In genomic region chr13:102195566-102196462, GRCh38 we compare ENCODE assay signal across 19 cellular contexts.
DNase-seq lines count a peak whose midpoint lies in the region; ATAC-seq and TF ChIP-seq lines count a peak whose summit lies in the region.
"Had no signal": no experiment of that assay in that cellular context is flagged by ENCODE, and none has a peak within 500 bp of the region (broad histone marks: within the 10 kb centered on the region; RNA-seq: fewer than 3 reads in every experiment).

No MANE protein-coding gene starts in this region.

- 63% methylated on average over 4 of the region's 4 CpGs for WGBS in right lobe of liver (ENCODE audit: insufficient coverage, low coverage, low lambda C conversion rate, missing lambda C conversion rate)

- H3K4me1 Mint-ChIP-seq in nephron progenitor cell = no peaks in the 10 kb centered on the region
- H3K4me1 Mint-ChIP-seq: activated CD4-positive, alpha-beta T cell treated with anti-CD3 and anti-CD28 coated beads, Interleukin-2, amount 10 ng/mL, durations not matched to agents 24 days and 14 days; activated naive CD4-positive, alpha-beta T cell treated with anti-CD3 and anti-CD28 coated beads, Interleukin-2, amount 50 U/mL, for 24 hours; naive B cell had no signal

- no peak overlapping the region for H3K27ac Mint-ChIP-seq in nephron progenitor cell
- H3K27ac Mint-ChIP-seq: activated CD4-positive, alpha-beta T cell treated with anti-CD3 and anti-CD28 coated beads, Interleukin-2, amount 10 ng/mL, durations not matched to agents 24 days and 14 days; activated naive CD4-positive, alpha-beta T cell treated with anti-CD3 and anti-CD28 coated beads, Interleukin-2, amount 50 U/mL, for 24 hours; naive B cell had no signal

- H3K36me3 Mint-ChIP-seq in nephron progenitor cell (ENCODE audit: low read depth) = no peaks in the 10 kb centered on the region
- H3K36me3 Mint-ChIP-seq: activated naive CD4-positive, alpha-beta T cell treated with anti-CD3 and anti-CD28 coated beads, Interleukin-2, amount 50 U/mL, for 24 hours; naive B cell had no signal

- peaks cover 7% of the 10 kb centered on the region for H3K27me3 Mint-ChIP-seq in nephron progenitor cell (ENCODE audit: low read depth, poor library complexity)
- H3K27me3 Mint-ChIP-seq: activated CD4-positive, alpha-beta T cell treated with anti-CD3 and anti-CD28 coated beads, Interleukin-2, amount 10 ng/mL, durations not matched to agents 24 days and 14 days; central memory CD8-positive, alpha-beta T cell had no signal

- H3K4me1 ChIP-seq in foreskin keratinocyte (peaks cover 31% of the 10 kb centered on the region), right lobe of liver (peaks cover 0 to 19% (median 8%) of the 10 kb centered on the region in 4 donors)
- H3K4me1 ChIP-seq: left lung, thyroid gland had no signal

- H3K9me3 Mint-ChIP-seq in nephron progenitor cell = peaks cover 6% of the 10 kb centered on the region
- H3K9me3 Mint-ChIP-seq: activated CD4-positive, alpha-beta T cell treated with anti-CD3 and anti-CD28 coated beads, Interleukin-2, amount 10 ng/mL, durations not matched to agents 24 days and 14 days; activated naive CD4-positive, alpha-beta T cell treated with anti-CD3 and anti-CD28 coated beads, Interleukin-2, amount 50 U/mL, for 24 hours had no signal

- no peak overlapping the region for H3K4me3 ChIP-seq in right lobe of liver
- H3K4me3 ChIP-seq: left lung, thyroid gland had no signal

- ATAC-seq in foreskin keratinocyte = peak; percentile 20
- no peak for ATAC-seq in right lobe of liver
- ATAC-seq in GM21825 (IDR thresholded peaks at IDR 0.05; ENCODE audit: unreplicated experiment) = no peak
- ATAC-seq: left lung had no signal

- TF ChIP-seq CTCF in foreskin keratinocyte (conservative IDR thresholded peaks at IDR 0.05) = no peak
- no peak for TF ChIP-seq CTCF in nephron progenitor cell (IDR thresholded peaks at IDR 0.05)
- TF ChIP-seq CTCF in right lobe of liver (IDR thresholded peaks at IDR 0.05) = no peak

- intact Hi-C loops in right lobe of liver (cut with DNase I) = loop anchor here in 1 of 2 donors (10.0 kb wide), 1 partner anchor 259 kb away; no protein-coding TSS in a partner anchor

- H3K9me3 ChIP-seq in right lobe of liver = no peaks in the 10 kb centered on the region
- H3K9me3 ChIP-seq: left lung, thyroid gland had no signal

- TF ChIP-seq POLR2A in right lobe of liver (IDR thresholded peaks at IDR 0.05) = no peak

- no peak overlapping the region for H3K27ac ChIP-seq in foreskin keratinocyte
- H3K27ac ChIP-seq in right lobe of liver = no peak overlapping the region
- H3K27ac ChIP-seq: left lung, thyroid gland had no signal

- H3K36me3 ChIP-seq in right lobe of liver = no peaks in the 10 kb centered on the region
- H3K36me3 ChIP-seq: left lung, thyroid gland had no signal

- H3K27me3 ChIP-seq in foreskin keratinocyte = no peaks in the 10 kb centered on the region
- no peaks in the 10 kb centered on the region for H3K27me3 ChIP-seq in right lobe of liver
- H3K27me3 ChIP-seq: left lung, thyroid gland had no signal

- no peak overlapping the region for H3K4me3 Mint-ChIP-seq in nephron progenitor cell
- H3K4me3 Mint-ChIP-seq: activated CD4-positive, alpha-beta T cell treated with anti-CD3 and anti-CD28 coated beads, Interleukin-2, amount 10 ng/mL, durations not matched to agents 24 days and 14 days; activated naive CD4-positive, alpha-beta T cell treated with anti-CD3 and anti-CD28 coated beads, Interleukin-2, amount 50 U/mL, for 24 hours; central memory CD8-positive, alpha-beta T cell; naive B cell had no signal

- DNase-seq in A172 (ENCODE audit: low spot score) (peak; percentile 45), HT1080 (ENCODE audit: low read depth) (peak; percentile 73), astrocyte of the hippocampus (ENCODE audit: low read depth, low spot score) (peak; percentile 51), foreskin keratinocyte (peak in 1 of 2 donors; percentile 35), SIG-M5 (lab: John Stamatoyannopoulos, UW) (no peak), nephron progenitor cell (no peak), right lobe of liver (no peak)
- DNase-seq: ACHN; activated CD4-positive, alpha-beta T cell treated with anti-CD3 and anti-CD28 coated beads, Interleukin-2, amount 10 ng/mL, durations not matched to agents 24 days and 14 days; erythroblast; left lung; naive B cell; NCI-H2029; stimulated activated CD4-positive, alpha-beta T cell treated with anti-CD3 and anti-CD28 coated beads, Interleukin-2, amount 100 ng/mL, for 48 hours; T-helper 9 cell; thyroid gland had no signal

Comparison
In these comparisons a context has a peak if more than half of its experiments do, and no peak if none do; other contexts are left out.
1. DNase-seq: peak in A172 (single experiment), HT1080 (single experiment) and astrocyte of the hippocampus (single experiment); none in SIG-M5 (single experiment), nephron progenitor cell (single experiment) and right lobe of liver (0 of 3).